ENCODE assay signal across 10 cellular contexts in the genomic region with DNA sequence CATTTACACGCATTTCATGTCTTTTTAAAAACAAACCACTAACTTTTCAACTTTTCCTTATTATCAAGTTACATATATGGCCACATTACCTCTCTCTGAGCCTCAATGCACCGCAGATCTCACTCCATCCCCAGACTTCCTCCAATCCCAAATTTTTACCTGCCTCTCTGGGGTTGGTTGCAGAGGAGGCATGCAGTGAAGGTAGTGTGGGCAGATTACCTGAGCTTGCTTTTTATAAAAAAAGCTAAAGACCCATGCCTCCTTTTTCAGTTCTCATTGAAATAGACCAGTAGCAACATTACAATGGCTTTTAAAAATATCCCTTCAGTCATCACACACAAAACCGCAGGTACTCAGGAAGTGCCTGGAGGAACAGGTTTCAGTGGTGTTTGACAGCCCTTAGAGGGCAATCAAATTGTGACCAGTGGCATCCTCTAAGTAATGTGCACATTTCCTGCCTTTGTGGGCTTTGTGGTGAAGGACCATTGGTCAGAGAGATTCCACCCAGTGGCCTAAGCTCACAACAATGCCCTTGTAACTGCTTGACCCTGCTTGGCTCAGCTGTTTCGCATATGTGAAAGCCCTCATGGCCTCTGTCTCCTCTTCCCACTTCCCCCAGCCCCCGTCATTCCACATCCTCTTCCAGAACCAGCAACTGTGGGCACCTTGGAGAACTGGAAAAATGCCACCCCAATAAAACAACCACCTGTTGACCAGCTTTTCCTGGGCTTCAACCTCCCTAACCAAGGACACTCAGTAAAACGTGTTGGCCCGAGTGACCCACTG. TPM values are rescaled to one million over a fixed set of nuclear protein-coding genes. Genes with fewer than 3 reads are reported as not detected.
DNase-seq lines count a peak whose midpoint lies in the region; ATAC-seq, FAIRE-seq and TF ChIP-seq lines count a peak whose summit lies in the region.
"Had no signal": no experiment of that assay in that cellular context is flagged by ENCODE, and none has a peak within 500 bp of the region (broad histone marks: within the 10 kb centered on the region; RNA-seq: fewer than 3 reads in every experiment).

No MANE protein-coding gene starts in this region.

- peaks cover 15 to 19% of the 10 kb centered on the region in 2 donors for H3K4me1 Mint-ChIP-seq in natural killer cell
- H3K4me1 Mint-ChIP-seq in activated naive CD4-positive, alpha-beta T cell treated with anti-CD3 and anti-CD28 coated beads, Interleukin-2, amount 10 ng/mL, durations not matched to agents 7 days and 5 days = peaks cover 18% of the 10 kb centered on the region

- H3K27ac ChIP-seq in testis = no peak overlapping the region
- H3K27ac ChIP-seq: VCaP had no signal

- FAIRE-seq in RCC 7860 (lab: Jason Lieb, UNC) = peak; percentile 97
- FAIRE-seq: islet of Langerhans had no signal

- peak overlapping the region; percentile 47 for H3K4me3 Mint-ChIP-seq in natural killer cell
- H3K4me3 Mint-ChIP-seq in activated naive CD4-positive, alpha-beta T cell treated with anti-CD3 and anti-CD28 coated beads, Interleukin-2, amount 10 ng/mL, durations not matched to agents 7 days and 5 days = no peak overlapping the region

- DNase-seq in SKM-1 treated with dmso at 0.1 percent for 144 hours (lab: John Stamatoyannopoulos, UW; ENCODE audit: unreplicated experiment) (peak; percentile 8), SKM-1 (lab: John Stamatoyannopoulos, UW; ENCODE audit: unreplicated experiment) (no peak), RCC 7860 (ENCODE audit: low spot score) (peak; percentile 95), natural killer cell (no peak), mucosa of gallbladder (ENCODE audit: low spot score) (no peak), testis (no peak)
- no peak for DNase-seq in activated naive CD4-positive, alpha-beta T cell treated with anti-CD3 and anti-CD28 coated beads, Interleukin-2, amount 10 ng/mL, durations not matched to agents 7 days and 5 days

- H3K9me3 Mint-ChIP-seq in natural killer cell = no peaks in the 10 kb centered on the region
- H3K9me3 Mint-ChIP-seq in activated naive CD4-positive, alpha-beta T cell treated with anti-CD3 and anti-CD28 coated beads, Interleukin-2, amount 10 ng/mL, durations not matched to agents 7 days and 5 days = peaks cover under 1% of the 10 kb centered on the region

- no peak overlapping the region for H3K4me3 ChIP-seq in testis

- H3K27ac Mint-ChIP-seq in natural killer cell = peak overlapping the region in 1 of 2 donors; percentile 42
- H3K27ac Mint-ChIP-seq in activated naive CD4-positive, alpha-beta T cell treated with anti-CD3 and anti-CD28 coated beads, Interleukin-2, amount 10 ng/mL, durations not matched to agents 7 days and 5 days = no peak overlapping the region

- ATAC-seq in HG02970 (IDR thresholded peaks at IDR 0.05; ENCODE audit: low FRiP score, unreplicated experiment) (peak; percentile 81), natural killer cell (peak; percentile 36 to 69 (median 56))

- H3K27me3 Mint-ChIP-seq in natural killer cell (ENCODE audit: low read depth in 2 of 2) = peaks cover 30 to 63% of the 10 kb centered on the region in 2 donors
- H3K27me3 Mint-ChIP-seq in activated naive CD4-positive, alpha-beta T cell treated with anti-CD3 and anti-CD28 coated beads, Interleukin-2, amount 10 ng/mL, durations not matched to agents 7 days and 5 days = peaks cover 30% of the 10 kb centered on the region

- no peaks in the 10 kb centered on the region for H3K27me3 ChIP-seq in testis

- CTCF ChIA-PET in activated naive CD4-positive, alpha-beta T cell treated with anti-CD3 and anti-CD28 coated beads, Interleukin-2, amount 10 ng/mL, durations not matched to agents 7 days and 5 days (lab: Charles Lee) = interaction anchor here (0.5 to 1.0 kb wide), 3 partner anchors 92 to 463 kb away, joined by 3 to 4 read pairs (median 3); no protein-coding TSS in a partner anchor

- TF ChIP-seq CTCF in natural killer cell (IDR thresholded peaks at IDR 0.05) (no peak), testis (IDR thresholded peaks at IDR 0.05) (no peak)

- no peaks in the 10 kb centered on the region for H3K4me1 ChIP-seq in testis

- H3K36me3 Mint-ChIP-seq in natural killer cell = no peaks in the 10 kb centered on the region
- no peaks in the 10 kb centered on the region for H3K36me3 Mint-ChIP-seq in activated naive CD4-positive, alpha-beta T cell treated with anti-CD3 and anti-CD28 coated beads, Interleukin-2, amount 10 ng/mL, durations not matched to agents 7 days and 5 days

- intact Hi-C loops in natural killer cell (cut with micrococcal nuclease) (no loop called here), testis (cut with DNase I; ENCODE audit: low total_unique reads) (no loop called here)

- no peaks in the 10 kb centered on the region for H3K36me3 ChIP-seq in testis (ENCODE audit: low read depth, missing control alignments)

- WGBS in testis, 2 donors = 67 to 75% methylated on average over 7 of the region's 7 CpGs

- TF ChIP-seq POLR2A in testis (IDR thresholded peaks at IDR 0.05) = no peak

- H3K9me3 ChIP-seq in testis = no peaks in the 10 kb centered on the region

RNA-seq across cellular contexts. Expression of a gene that starts 30.2 kb away (rescaled TPM):
- total RNA-seq in natural killer cell (not detected), mucosa of gallbladder (not detected), testis (not detected)
- not detected for polyA plus RNA-seq in testis (ENCODE audit: insufficient read depth, low read depth, low replicate concordance)

Comparison
In these comparisons a context has a peak if more than half of its experiments do, and no peak if none do; other contexts are left out.
1. DNase-seq: peak in SKM-1 treated with dmso at 0.1 percent for 144 hours (single experiment) and RCC 7860 (single experiment); none in SKM-1 (single experiment), natural killer cell (single experiment), activated naive CD4-positive, alpha-beta T cell treated with anti-CD3 and anti-CD28 coated beads, Interleukin-2, amount 10 ng/mL, durations not matched to agents 7 days and 5 days (single experiment), mucosa of gallbladder (single experiment) and testis (single experiment).